1 cellular context compared by ENCODE assay signal in genomic region chr5:112977440-112977861, GRCh38.
TF ChIP-seq lines count a peak whose summit lies in the region.

No MANE protein-coding gene starts in this region.

TF ChIP-seq in HepG2, 621 proteins besides CTCF, POLR2A, EP300 and RAD21 (continued from another document):
- TF ChIP-seq SIN3A (IDR thresholded peaks at IDR 0.05; ENCODE audit: borderline replicate concordance, low read depth, low read length), result no peak
